29 cellular contexts compared by ENCODE assay signal in genomic region chr12:6016756-6017155, GRCh38.
DNase-seq lines count a peak whose midpoint lies in the region; ATAC-seq, FAIRE-seq and TF ChIP-seq lines count a peak whose summit lies in the region.
"Had no signal": no experiment of that assay in that cellular context is flagged by ENCODE, and none has a peak within 500 bp of the region (broad histone marks: within the 10 kb centered on the region; RNA-seq: fewer than 3 reads in every experiment).

No MANE protein-coding gene starts in this region.

- peaks cover 28% of the 10 kb centered on the region for H3K79me2 ChIP-seq in endothelial cell of umbilical vein (ENCODE audit: control insufficient read depth, insufficient read depth, low read length)
- no peaks in the 10 kb centered on the region for H3K79me2 ChIP-seq in osteoblast (ENCODE audit: insufficient read depth, low read length)

- no peak for TF ChIP-seq RAD21 in Ishikawa (IDR thresholded peaks at IDR 0.05; ENCODE audit: low read depth)

- TF ChIP-seq POLR2A in endothelial cell of umbilical vein (IDR thresholded peaks at IDR 0.05; ENCODE audit: low read depth, low read length) = no peak

- H3K4me2 ChIP-seq in endothelial cell of umbilical vein (ENCODE audit: insufficient read depth, low read length) (no peak overlapping the region), osteoblast (ENCODE audit: insufficient read depth, low read length) (no peak overlapping the region)
- H3K4me2 ChIP-seq: BLaER1 had no signal

- POLR2A ChIA-PET in WTC11 (lab: Charles Lee) (no interaction called here), endothelial cell of umbilical vein (lab: Charles Lee) (no interaction called here)

- H3K27ac ChIP-seq in endothelial cell of umbilical vein (ENCODE audit: insufficient read depth, low read depth, low read length) (no peak overlapping the region), osteoblast (ENCODE audit: low read depth, low read length) (no peak overlapping the region)
- H3K27ac ChIP-seq: BLaER1 had no signal

- H3K27me3 ChIP-seq in endothelial cell of umbilical vein (ENCODE audit: control insufficient read depth in 2 of 2, insufficient read depth in 2 of 2, low read length in 2 of 2) (no peaks in the 10 kb centered on the region), osteoblast (ENCODE audit: insufficient read depth, low read length) (no peaks in the 10 kb centered on the region)
- H3K27me3 ChIP-seq: BLaER1 had no signal

- CTCF ChIA-PET in WTC11 (lab: Charles Lee) = interaction anchor here (2.4 kb wide), 1 partner anchor 21 kb away, joined by 10 read pairs; no protein-coding TSS in a partner anchor
- CTCF ChIA-PET in endothelial cell of umbilical vein (lab: Charles Lee) = no interaction called here

- no peak overlapping the region for H3K4me3 ChIP-seq in endothelial cell of umbilical vein (replicated peaks in 1 of 3; ENCODE audit: insufficient read depth in 1 of 3, low read depth in 1 of 3, low read length in 3 of 3)
- H3K4me3 ChIP-seq in osteoblast (ENCODE audit: insufficient read depth, low read length) = no peak overlapping the region
- H3K4me3 ChIP-seq: BLaER1, GM12878 had no signal

- no peak overlapping the region for H3K9ac ChIP-seq in endothelial cell of umbilical vein (replicated peaks; ENCODE audit: extremely low read depth, insufficient read depth, low read length)
- H3K9ac ChIP-seq: BLaER1 had no signal

- no peaks in the 10 kb centered on the region for H3K4me1 Mint-ChIP-seq in WTC11
- no peaks in the 10 kb centered on the region for H3K4me1 Mint-ChIP-seq in stimulated activated effector memory CD8-positive, alpha-beta T cell treated with anti-CD3 and anti-CD28 coated beads, Interleukin-12 subunit alpha, Interleukin-12 subunit beta, amount 100 ng/mL, for 72 hours
- H3K4me1 Mint-ChIP-seq: CD14-positive monocyte; CD4-positive, alpha-beta memory T cell; CD4-positive, CD25-positive, alpha-beta regulatory T cell; CD8-positive, alpha-beta memory T cell had no signal

- peaks cover 51 to 64% of the 10 kb centered on the region in 2 experiments for H3K36me3 ChIP-seq in endothelial cell of umbilical vein (ENCODE audit: control insufficient read depth in 2 of 2, extremely low read depth in 1 of 2, insufficient read depth in 2 of 2, low read length in 2 of 2)
- no peaks in the 10 kb centered on the region for H3K36me3 ChIP-seq in osteoblast (ENCODE audit: insufficient read depth, low read length)
- H3K36me3 ChIP-seq: BE2C, BLaER1 had no signal

- no peaks in the 10 kb centered on the region for H3K27me3 Mint-ChIP-seq in WTC11 (ENCODE audit: low read depth)

- no peak for TF ChIP-seq EP300 in Ishikawa (IDR thresholded peaks at IDR 0.05; ENCODE audit: borderline replicate concordance)

- H3K36me3 Mint-ChIP-seq in WTC11 = no peaks in the 10 kb centered on the region
- no peaks in the 10 kb centered on the region for H3K36me3 Mint-ChIP-seq in stimulated activated effector memory CD8-positive, alpha-beta T cell treated with anti-CD3 and anti-CD28 coated beads, Interleukin-12 subunit alpha, Interleukin-12 subunit beta, amount 100 ng/mL, for 72 hours
- H3K36me3 Mint-ChIP-seq: CD14-positive monocyte; CD4-positive, alpha-beta memory T cell; CD4-positive, CD25-positive, alpha-beta regulatory T cell; CD8-positive, alpha-beta memory T cell had no signal

- H3K9me1 ChIP-seq in endothelial cell of umbilical vein (replicated peaks; ENCODE audit: control insufficient read depth, extremely low read depth, insufficient read depth, low read length) = no peaks in the 10 kb centered on the region

- ATAC-seq in WTC11 = no peak
- no peak for ATAC-seq in stimulated activated effector memory CD8-positive, alpha-beta T cell treated with anti-CD3 and anti-CD28 coated beads, Interleukin-12 subunit alpha, Interleukin-12 subunit beta, amount 100 ng/mL, for 72 hours
- ATAC-seq: GM12878 had no signal

- DNase-seq in WTC11 (ENCODE audit: low spot score) = no peak
- no peak for DNase-seq in endothelial cell of umbilical vein (ENCODE audit: low read depth, low spot score)
- DNase-seq in osteoblast (ENCODE audit: insufficient read length, low spot score, missing footprints) = peak; percentile 18
- DNase-seq in stimulated activated effector memory CD8-positive, alpha-beta T cell treated with anti-CD3 and anti-CD28 coated beads, Interleukin-12 subunit alpha, Interleukin-12 subunit beta, amount 100 ng/mL, for 72 hours (ENCODE audit: low spot score in 2 of 2) = no peak
- no peak for DNase-seq in HUDEP-2 (lab: John Stamatoyannopoulos, UW; ENCODE audit: unreplicated experiment in 76 of 76)
- no peak for DNase-seq in HK-2 (ENCODE audit: unreplicated experiment)
- DNase-seq in inferior parietal cortex (ENCODE audit: extremely low spot score) = no peak
- DNase-seq: 8988T; ACHN; BE2C; C1 segment of cervical spinal cord; CD4-positive, alpha-beta memory T cell; CD4-positive, CD25-positive, alpha-beta regulatory T cell; CD8-positive, alpha-beta memory T cell; COR-L47; DMS 273 treated with DMSO at 0.1 percent for 48 hours; DMS153; DMS53; DMS79; DND-41; EL; GDM1 had no signal

- H2AFZ ChIP-seq in endothelial cell of umbilical vein (ENCODE audit: low read depth, low read length) (no peak overlapping the region), osteoblast (ENCODE audit: low read length) (no peak overlapping the region)

- peaks cover 5% of the 10 kb centered on the region for H3K4me1 ChIP-seq in endothelial cell of umbilical vein (ENCODE audit: control insufficient read depth, extremely low read depth, insufficient read depth, low read length)
- no peaks in the 10 kb centered on the region for H3K4me1 ChIP-seq in osteoblast (ENCODE audit: insufficient read depth, low read length)
- H3K4me1 ChIP-seq: BE2C had no signal

- TF ChIP-seq CTCF in WTC11 (IDR thresholded peaks at IDR 0.05) (no peak), endothelial cell of umbilical vein (IDR thresholded peaks at IDR 0.05; ENCODE audit: extremely low read depth in 1 of 2, insufficient read depth in 1 of 2, low read depth in 1 of 2, low read length in 2 of 2) (no peak), osteoblast (IDR thresholded peaks at IDR 0.05; ENCODE audit: extremely low read depth, low read depth, low read length) (no peak)

- no peak overlapping the region for H3K27ac Mint-ChIP-seq in WTC11
- H3K27ac Mint-ChIP-seq in stimulated activated effector memory CD8-positive, alpha-beta T cell treated with anti-CD3 and anti-CD28 coated beads, Interleukin-12 subunit alpha, Interleukin-12 subunit beta, amount 100 ng/mL, for 72 hours = no peak overlapping the region
- H3K27ac Mint-ChIP-seq: CD4-positive, alpha-beta memory T cell; CD4-positive, CD25-positive, alpha-beta regulatory T cell; CD8-positive, alpha-beta memory T cell had no signal

- no peaks in the 10 kb centered on the region for H3K9me3 Mint-ChIP-seq in WTC11
- H3K9me3 Mint-ChIP-seq in stimulated activated effector memory CD8-positive, alpha-beta T cell treated with anti-CD3 and anti-CD28 coated beads, Interleukin-12 subunit alpha, Interleukin-12 subunit beta, amount 100 ng/mL, for 72 hours = no peaks in the 10 kb centered on the region
- H3K9me3 Mint-ChIP-seq: CD14-positive monocyte; CD4-positive, alpha-beta memory T cell; CD8-positive, alpha-beta memory T cell had no signal

- intact Hi-C loops in endothelial cell of umbilical vein (cut with micrococcal nuclease) = no loop called here

- no TSS peak for BruUV-seq in endothelial cell of umbilical vein (replicated peaks; lab: Mats Ljungman, UMichigan)

- no peak overlapping the region for H3K4me3 Mint-ChIP-seq in WTC11
- H3K4me3 Mint-ChIP-seq in stimulated activated effector memory CD8-positive, alpha-beta T cell treated with anti-CD3 and anti-CD28 coated beads, Interleukin-12 subunit alpha, Interleukin-12 subunit beta, amount 100 ng/mL, for 72 hours = no peak overlapping the region
- H3K4me3 Mint-ChIP-seq: CD14-positive monocyte; CD4-positive, alpha-beta memory T cell; CD4-positive, CD25-positive, alpha-beta regulatory T cell; CD8-positive, alpha-beta memory T cell had no signal

- H4K20me1 ChIP-seq in endothelial cell of umbilical vein (replicated peaks; ENCODE audit: control insufficient read depth, extremely low read depth, insufficient read depth, low read length) = peaks cover 5% of the 10 kb centered on the region
- H4K20me1 ChIP-seq in osteoblast (ENCODE audit: insufficient read depth, low read length) = no peaks in the 10 kb centered on the region
- H4K20me1 ChIP-seq: BLaER1 had no signal

- FAIRE-seq in endothelial cell of umbilical vein (lab: Jason Lieb, UNC) = peak; percentile 35
- FAIRE-seq: A204.1, GM12878, GM12892, GM18507 had no signal

- H3K9me3 ChIP-seq in endothelial cell of umbilical vein (replicated peaks; ENCODE audit: control insufficient read depth, insufficient read depth, low read length) (no peaks in the 10 kb centered on the region), osteoblast (ENCODE audit: low read depth, low read length) (no peaks in the 10 kb centered on the region)
- H3K9me3 ChIP-seq: BE2C, BLaER1 had no signal

- dilution Hi-C loops in endothelial cell of umbilical vein (cut with MboI; ENCODE audit: extremely low pct_ligation_motif_present, low sequenced_read_pairs) = no loop called here

TF ChIP-seq in Ishikawa, 13 proteins besides CTCF, POLR2A, EP300 and RAD21 (continues in another document):
- TF ChIP-seq ZBTB7A (IDR thresholded peaks at IDR 0.05; ENCODE audit: low read depth) (no peak), USF1 (IDR thresholded peaks at IDR 0.05) (peak; percentile 52; the same call in 1 of the 2 replicates)

TF ChIP-seq in WTC11, 78 proteins besides CTCF, POLR2A, EP300 and RAD21:
- TF ChIP-seq NR1H2 (CRISPR knock-in tag; IDR thresholded peaks at IDR 0.05) = no peak
- TF ChIP-seq USF2 (CRISPR knock-in tag; IDR thresholded peaks at IDR 0.05) = 0 out of 2 replicates have a peak, but pooled peaks have one; percentile 33
TF ChIP-seq in WTC11: peak in this region for 1.

TF ChIP-seq in endothelial cell of umbilical vein, 7 proteins besides CTCF, POLR2A, EP300 and RAD21:
- no peak for TF ChIP-seq GATA2 (IDR thresholded peaks at IDR 0.05; ENCODE audit: insufficient read depth, insufficient read length, low read depth, low read length)
- TF ChIP-seq JUN (IDR thresholded peaks at IDR 0.05; ENCODE audit: borderline replicate concordance, insufficient read depth, insufficient read length, low read depth) = no peak
- TF ChIP-seq MAX (IDR thresholded peaks at IDR 0.05; ENCODE audit: insufficient read depth, insufficient read length) = no peak
- no peak for TF ChIP-seq FOS (IDR thresholded peaks at IDR 0.05; ENCODE audit: borderline replicate concordance, insufficient read depth, low read length)
- TF ChIP-seq MYC (IDR thresholded peaks at IDR 0.05; ENCODE audit: low read depth, low read length) = no peak
- no peak for TF ChIP-seq EZH2 (IDR thresholded peaks at IDR 0.05; ENCODE audit: borderline replicate concordance, low read depth, low read length, severe bottlenecking)
- TF ChIP-seq POLR2AphosphoS5 (IDR thresholded peaks at IDR 0.05; ENCODE audit: insufficient read depth, low read depth, low read length) = no peak
